31 cellular contexts compared by ENCODE assay signal in genomic region chrX:31215277-31215815, GRCh38.
"Had no signal": no experiment of that assay in that cellular context is flagged by ENCODE, and none has a peak within 500 bp of the region (broad histone marks: within the 10 kb centered on the region; RNA-seq: fewer than 3 reads in every experiment).

No MANE protein-coding gene starts in this region.

- DNase-seq: colonic mucosa; effector CD8-positive, alpha-beta T cell; endodermal cell; foreskin fibroblast; gastrocnemius medialis; head of caudate nucleus; mucosa of descending colon; naive B cell; stimulated activated CD4-positive, alpha-beta T cell treated with anti-CD3 and anti-CD28 coated beads, Interleukin-12 subunit alpha, Interleukin-12 subunit beta, amount 100 ng/mL, for 4 hours; stimulated activated CD4-positive, alpha-beta T cell treated with anti-CD3 and anti-CD28 coated beads, Interleukin-1b, Interleukin-23, amount 100 ng/mL, for 48 hours; stimulated activated CD4-positive, alpha-beta T cell treated with anti-CD3 and anti-CD28 coated beads, Interleukin-4, amount 100 ng/mL, for 24 hours; stimulated activated naive CD8-positive, alpha-beta T cell treated with anti-CD3 and anti-CD28 coated beads, Interleukin-15, Interleukin-2, amounts not matched to agents 100 U/mL and 50 U/mL, for 24 hours; substantia nigra; testis; tibial artery had no signal

- H3K4me3 ChIP-seq: colonic mucosa, gastrocnemius medialis, lung, mucosa of descending colon, prostate gland, right atrium auricular region, smooth muscle cell, testis, tibial artery had no signal

- H3K27ac ChIP-seq: colonic mucosa, epithelial cell of prostate, gastrocnemius medialis, neutrophil, prostate gland, right atrium auricular region, testis, tibial artery had no signal

- H3K27me3 ChIP-seq: colonic mucosa, gastrocnemius medialis, neutrophil, right atrium auricular region, testis, tibial artery had no signal

- H3K36me3 ChIP-seq: colonic mucosa, gastrocnemius medialis, neutrophil, prostate gland, right atrium auricular region, tibial artery had no signal

- H3K36me3 Mint-ChIP-seq: memory B cell; mesothelial cell of epicardium; naive B cell; natural killer cell treated with Interleukin-12 subunit alpha and Interleukin-12 subunit beta and Interleukin-15 and Interleukin-18, amount 100 ng/mL, for 72 hours; stimulated activated memory B cell treated with anti-CD40 and anti-IgM and Interleukin-4, amounts not matched to agents 10 μg/mL and 1 μg/mL and 100 μg/mL, for 72 hours; type B pancreatic cell had no signal

- H3K9me3 ChIP-seq: colonic mucosa, gastrocnemius medialis, mucosa of descending colon, neutrophil, prostate gland, right atrium auricular region, testis, tibial artery had no signal

- H3K27me3 Mint-ChIP-seq: dendritic cell treated with granulocyte-macrophage colony-stimulating factor and Interleukin-4, amounts not matched to agents 40 ng/mL and 50 ng/mL, for 4 days; memory B cell; naive B cell; natural killer cell treated with Interleukin-12 subunit alpha and Interleukin-12 subunit beta and Interleukin-15 and Interleukin-18, amount 100 ng/mL, for 72 hours; stimulated activated memory B cell treated with anti-CD40 and anti-IgM and Interleukin-4, amounts not matched to agents 10 μg/mL and 1 μg/mL and 100 μg/mL, for 72 hours; type B pancreatic cell had no signal

- H3K9me3 Mint-ChIP-seq: dendritic cell treated with granulocyte-macrophage colony-stimulating factor and Interleukin-4, amounts not matched to agents 40 ng/mL and 50 ng/mL, for 4 days; memory B cell; naive B cell; natural killer cell treated with Interleukin-12 subunit alpha and Interleukin-12 subunit beta and Interleukin-15 and Interleukin-18, amount 100 ng/mL, for 72 hours; stimulated activated memory B cell treated with anti-CD40 and anti-IgM and Interleukin-4, amounts not matched to agents 10 μg/mL and 1 μg/mL and 100 μg/mL, for 72 hours; type B pancreatic cell had no signal

- H3K4me1 Mint-ChIP-seq: endodermal cell; stimulated activated memory B cell treated with anti-CD40 and anti-IgM and Interleukin-4, amounts not matched to agents 10 μg/mL and 1 μg/mL and 100 μg/mL, for 72 hours had no signal

- H3K27ac Mint-ChIP-seq: dendritic cell treated with granulocyte-macrophage colony-stimulating factor and Interleukin-4, amounts not matched to agents 40 ng/mL and 50 ng/mL, for 4 days; endodermal cell; memory B cell; mesothelial cell of epicardium; natural killer cell treated with Interleukin-12 subunit alpha and Interleukin-12 subunit beta and Interleukin-15 and Interleukin-18, amount 100 ng/mL, for 72 hours; stimulated activated memory B cell treated with anti-CD40 and anti-IgM and Interleukin-4, amounts not matched to agents 10 μg/mL and 1 μg/mL and 100 μg/mL, for 72 hours; type B pancreatic cell had no signal

- ATAC-seq: esophagus mucosa; gastrocnemius medialis; left lobe of liver; mucosa of descending colon; natural killer cell treated with Interleukin-12 subunit alpha and Interleukin-12 subunit beta and Interleukin-15 and Interleukin-18, amount 100 ng/mL, for 72 hours; sciatic nerve; stimulated activated memory B cell treated with anti-CD40 and anti-IgM and Interleukin-4, amounts not matched to agents 10 μg/mL and 1 μg/mL and 100 μg/mL, for 72 hours; stimulated activated naive CD8-positive, alpha-beta T cell treated with anti-CD3 and anti-CD28 coated beads, Interleukin-15, Interleukin-2, amounts not matched to agents 100 U/mL and 50 U/mL, for 24 hours had no signal

- H3K4me2 ChIP-seq: smooth muscle cell had no signal

- H3K4me3 Mint-ChIP-seq: dendritic cell treated with granulocyte-macrophage colony-stimulating factor and Interleukin-4, amounts not matched to agents 40 ng/mL and 50 ng/mL, for 4 days; endodermal cell; memory B cell; mesothelial cell of epicardium; naive B cell; natural killer cell treated with Interleukin-12 subunit alpha and Interleukin-12 subunit beta and Interleukin-15 and Interleukin-18, amount 100 ng/mL, for 72 hours; neural crest cell; stimulated activated memory B cell treated with anti-CD40 and anti-IgM and Interleukin-4, amounts not matched to agents 10 μg/mL and 1 μg/mL and 100 μg/mL, for 72 hours; type B pancreatic cell had no signal
